In genomic region chr7:103524042-103524907, GRCh38 we compare ENCODE assay signal across 8 cellular contexts.
DNase-seq lines count a peak whose midpoint lies in the region; ATAC-seq, FAIRE-seq and TF ChIP-seq lines count a peak whose summit lies in the region.

No MANE protein-coding gene starts in this region.

- no peak for FAIRE-seq in urothelium cell line (lab: Jason Lieb, UNC)

- ATAC-seq in SK-N-SH treated with all-trans-retinoic acid at 6 μM for 48 hours, result peak; percentile 94
- ATAC-seq in left ventricle myocardium superior, result peak; percentile 50
- no peak for ATAC-seq in GM21390 (IDR thresholded peaks at IDR 0.05; ENCODE audit: unreplicated experiment)
- no peak for ATAC-seq in effector memory CD8-positive, alpha-beta T cell (replicated peaks)

- no peaks in the 10 kb centered on the region for H3K9me3 Mint-ChIP-seq in effector memory CD8-positive, alpha-beta T cell

- no peaks in the 10 kb centered on the region for H3K4me1 Mint-ChIP-seq in effector memory CD8-positive, alpha-beta T cell (ENCODE audit: low read depth in 2 of 2)

- no peak overlapping the region for H3K27ac Mint-ChIP-seq in effector memory CD8-positive, alpha-beta T cell

- H3K36me3 Mint-ChIP-seq in effector memory CD8-positive, alpha-beta T cell (ENCODE audit: insufficient read depth), result no peaks in the 10 kb centered on the region

- intact Hi-C loops in left ventricle myocardium superior (cut with micrococcal nuclease), result no loop called here
- intact Hi-C loops in posterior vena cava (cut with DNase I), result no loop called here

- no peak overlapping the region for H3K4me3 Mint-ChIP-seq in effector memory CD8-positive, alpha-beta T cell

- peaks cover 18 to 20% of the 10 kb centered on the region in 2 donors for H3K27me3 Mint-ChIP-seq in effector memory CD8-positive, alpha-beta T cell

- DNase-seq in COLO668 (lab: John Stamatoyannopoulos, UW; ENCODE audit: unreplicated experiment), result peak; percentile 9
- DNase-seq in HT-29 (ENCODE audit: low spot score), result peak; percentile 56
- DNase-seq in left ventricle myocardium superior, result no peak
- peak; percentile 43 for DNase-seq in urothelium cell line (ENCODE audit: low spot score)
- no peak for DNase-seq in posterior vena cava (ENCODE audit: low spot score)
- DNase-seq in effector memory CD8-positive, alpha-beta T cell, result no peak

TF ChIP-seq in SK-N-SH treated with all-trans-retinoic acid at 6 μM for 48 hours, 23 proteins besides CTCF, POLR2A, EP300 and RAD21:
- TF ChIP-seq, protein P1, sequence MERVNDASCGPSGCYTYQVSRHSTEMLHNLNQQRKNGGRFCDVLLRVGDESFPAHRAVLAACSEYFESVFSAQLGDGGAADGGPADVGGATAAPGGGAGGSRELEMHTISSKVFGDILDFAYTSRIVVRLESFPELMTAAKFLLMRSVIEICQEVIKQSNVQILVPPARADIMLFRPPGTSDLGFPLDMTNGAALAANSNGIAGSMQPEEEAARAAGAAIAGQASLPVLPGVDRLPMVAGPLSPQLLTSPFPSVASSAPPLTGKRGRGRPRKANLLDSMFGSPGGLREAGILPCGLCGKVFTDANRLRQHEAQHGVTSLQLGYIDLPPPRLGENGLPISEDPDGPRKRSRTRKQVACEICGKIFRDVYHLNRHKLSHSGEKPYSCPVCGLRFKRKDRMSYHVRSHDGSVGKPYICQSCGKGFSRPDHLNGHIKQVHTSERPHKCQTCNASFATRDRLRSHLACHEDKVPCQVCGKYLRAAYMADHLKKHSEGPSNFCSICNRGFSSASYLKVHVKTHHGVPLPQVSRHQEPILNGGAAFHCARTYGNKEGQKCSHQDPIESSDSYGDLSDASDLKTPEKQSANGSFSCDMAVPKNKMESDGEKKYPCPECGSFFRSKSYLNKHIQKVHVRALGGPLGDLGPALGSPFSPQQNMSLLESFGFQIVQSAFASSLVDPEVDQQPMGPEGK (CRISPR knock-in tag; IDR thresholded peaks at IDR 0.05; ENCODE audit: borderline replicate concordance), result no peak
- no peak for TF ChIP-seq ZNF565 (CRISPR knock-in tag; conservative IDR thresholded peaks at IDR 0.05; ENCODE audit: low read depth)
- no peak for TF ChIP-seq ISL1 (CRISPR knock-in tag; IDR thresholded peaks at IDR 0.05)
TF ChIP-seq in SK-N-SH treated with all-trans-retinoic acid at 6 μM for 48 hours: peak in this region for 0.

Comparison
In these comparisons a context has a peak if more than half of its experiments do, and no peak if none do; other contexts are left out.
1. DNase-seq: peak in COLO668 (single experiment), HT-29 (single experiment) and urothelium cell line (single experiment); none in left ventricle myocardium superior (single experiment), posterior vena cava (single experiment) and effector memory CD8-positive, alpha-beta T cell (0 of 3).
2. ATAC-seq: peak in SK-N-SH treated with all-trans-retinoic acid at 6 μM for 48 hours (single experiment) and left ventricle myocardium superior (single experiment); none in GM21390 (single experiment) and effector memory CD8-positive, alpha-beta T cell (single experiment).